In the genomic region with DNA sequence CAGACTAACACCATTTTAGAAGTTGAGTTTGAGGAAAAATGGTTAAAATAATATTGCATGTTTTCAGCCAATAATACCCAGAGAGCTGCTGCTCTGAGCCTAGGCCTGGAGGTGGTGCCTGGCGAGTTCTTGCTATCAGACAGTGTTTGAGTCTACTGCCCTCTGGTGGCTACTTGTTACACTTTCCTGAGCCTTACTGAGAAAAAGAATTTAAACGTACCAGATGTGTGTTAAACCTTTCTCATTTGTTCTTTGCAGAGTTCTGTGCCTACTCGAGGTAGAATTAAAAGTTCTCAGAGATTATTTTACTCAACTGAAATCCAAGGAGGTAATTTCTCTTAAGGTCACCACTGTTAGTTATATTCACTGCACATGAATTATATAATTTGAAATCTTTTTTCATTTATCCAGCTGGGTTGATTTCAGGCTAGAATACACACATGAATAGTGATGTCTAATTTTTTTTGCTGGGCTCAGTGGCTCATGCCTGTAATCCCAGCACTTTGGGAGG, we compare ENCODE assay signal across 8 cellular contexts. TPM values are rescaled to one million over a fixed set of nuclear protein-coding genes. Genes with fewer than 3 reads are reported as not detected.
DNase-seq lines count a peak whose midpoint lies in the region; FAIRE-seq and TF ChIP-seq lines count a peak whose summit lies in the region.

No MANE protein-coding gene starts in this region.

- H3K9me3 ChIP-seq in Loucy (ENCODE audit: insufficient read depth, low read depth, low read length): no peaks in the 10 kb centered on the region
- H3K9me3 ChIP-seq in stomach: no peaks in the 10 kb centered on the region

- peaks cover 13% of the 10 kb centered on the region; the same call in 1 of the 2 replicates for H3K36me3 ChIP-seq in Loucy (ENCODE audit: insufficient read depth, low read length)
- peaks cover 0 to 7% (median 5%) of the 10 kb centered on the region in 4 donors for H3K36me3 ChIP-seq in stomach

- no peaks in the 10 kb centered on the region for H3K27me3 ChIP-seq in Loucy (ENCODE audit: insufficient read depth, low read length, poor library complexity, severe bottlenecking)
- no peaks in the 10 kb centered on the region for H3K27me3 ChIP-seq in stomach

- no peaks in the 10 kb centered on the region for H3K9me2 ChIP-seq in Loucy (replicated peaks; ENCODE audit: low read depth, low read length)

- H3K27ac Mint-ChIP-seq in activated T-cell treated with anti-CD3 and anti-CD28 coated beads, Interleukin-2, amount 50 U/mL, for 24 hours: no peak overlapping the region
- no peak overlapping the region for H3K27ac Mint-ChIP-seq in neural crest cell (ENCODE audit: unreplicated experiment)

- TF ChIP-seq POLR2A in stomach (IDR thresholded peaks at IDR 0.05): no peak

- no peaks in the 10 kb centered on the region for H4K20me1 ChIP-seq in Loucy (ENCODE audit: insufficient read depth, low read length, poor library complexity, severe bottlenecking)

- H3K4me3 Mint-ChIP-seq in activated T-cell treated with anti-CD3 and anti-CD28 coated beads, Interleukin-2, amount 50 U/mL, for 24 hours: no peak overlapping the region
- H3K4me3 Mint-ChIP-seq in neural crest cell: no peak overlapping the region

- TF ChIP-seq CTCF in Loucy (conservative IDR thresholded peaks at IDR 0.05; ENCODE audit: low read length) (peak; percentile 96), neural crest cell (conservative IDR thresholded peaks at IDR 0.05) (peak; percentile 93), stomach (IDR thresholded peaks at IDR 0.05) (peak in 5 of 7 experiments; percentile 58 to 89 (median 87))

- peaks cover 20% of the 10 kb centered on the region for H3K36me3 Mint-ChIP-seq in activated T-cell treated with anti-CD3 and anti-CD28 coated beads, Interleukin-2, amount 50 U/mL, for 24 hours (ENCODE audit: low read depth)
- H3K36me3 Mint-ChIP-seq in neural crest cell (ENCODE audit: low read depth): no peaks in the 10 kb centered on the region

- TF ChIP-seq EP300 in stomach (IDR thresholded peaks at IDR 0.05): no peak

- no peak overlapping the region for H3K4me2 ChIP-seq in Loucy (ENCODE audit: low read depth, low read length, poor library complexity, severe bottlenecking)

- H3K4me3 ChIP-seq in Loucy (ENCODE audit: low read length, poor library complexity, severe bottlenecking): no peak overlapping the region
- H3K4me3 ChIP-seq in stomach: no peak overlapping the region

- H3K9me3 Mint-ChIP-seq in activated T-cell treated with anti-CD3 and anti-CD28 coated beads, Interleukin-2, amount 50 U/mL, for 24 hours: no peaks in the 10 kb centered on the region
- no peaks in the 10 kb centered on the region for H3K9me3 Mint-ChIP-seq in neural crest cell

- peak; percentile 75 for DNase-seq in DMS153 treated with DMSO at 0.1 percent for 48 hours (lab: John Stamatoyannopoulos, UW; ENCODE audit: unreplicated experiment)
- peak; percentile 28 for DNase-seq in GOT3 (lab: John Stamatoyannopoulos, UW)
- peak; percentile 74 for DNase-seq in RCC 7860 (ENCODE audit: low spot score)
- DNase-seq in activated T-cell treated with anti-CD3 and anti-CD28 coated beads, Interleukin-2, amount 50 U/mL, for 24 hours: peak; percentile 55
- DNase-seq in fibroblast of peridontal ligament (ENCODE audit: extremely low read depth): peak; percentile 95
- DNase-seq in neural crest cell (ENCODE audit: low read depth, low spot score): peak; percentile 73
- peak; percentile 80 for DNase-seq in stomach

- no peak overlapping the region for H3K9ac ChIP-seq in Loucy (ENCODE audit: low read depth, low read length, poor library complexity, severe bottlenecking)

- H3K4me1 ChIP-seq in Loucy (ENCODE audit: insufficient read depth, low read length, poor library complexity, severe bottlenecking): no peaks in the 10 kb centered on the region
- peaks cover 7 to 23% (median 20%) of the 10 kb centered on the region in 4 donors for H3K4me1 ChIP-seq in stomach

- H3K79me2 ChIP-seq in Loucy (ENCODE audit: insufficient read depth, low read length): no peaks in the 10 kb centered on the region

- no peaks in the 10 kb centered on the region for H3F3A ChIP-seq in Loucy (ENCODE audit: low read depth)

- no peak overlapping the region for H3K27ac ChIP-seq in stomach

- 0 to 2% (median 0%) methylated on average over 3 of the region's 3 CpGs for WGBS in stomach, 5 donors

- no peak overlapping the region for H2AFZ ChIP-seq in Loucy (ENCODE audit: low read length)

- H3K4me1 Mint-ChIP-seq in activated T-cell treated with anti-CD3 and anti-CD28 coated beads, Interleukin-2, amount 50 U/mL, for 24 hours (ENCODE audit: low read depth): peaks cover 17% of the 10 kb centered on the region
- peaks cover 5% of the 10 kb centered on the region for H3K4me1 Mint-ChIP-seq in neural crest cell

- peak; percentile 62 for FAIRE-seq in RCC 7860 (lab: Jason Lieb, UNC)

- intact Hi-C loops in stomach (cut with DNase I; ENCODE audit: low total_unique reads): loop anchor here (10.0 kb wide), 1 partner anchor 254 kb away; no protein-coding TSS in a partner anchor

- no peaks in the 10 kb centered on the region for H3K27me3 Mint-ChIP-seq in activated T-cell treated with anti-CD3 and anti-CD28 coated beads, Interleukin-2, amount 50 U/mL, for 24 hours
- H3K27me3 Mint-ChIP-seq in neural crest cell (ENCODE audit: low read depth): no peaks in the 10 kb centered on the region

RNA-seq across cellular contexts. Expression of a gene that starts 38.2 kb away (rescaled TPM):
- 5.0 and 6.9 TPM in 2 replicates for total RNA-seq in neural crest cell
- total RNA-seq in stomach: 1 to 10 TPM in 4 of 5 donors, not detected in 1; 1.3 to 3.5 (median 2.4) TPM
- polyA plus RNA-seq in stomach: 10 to 100 TPM in 1 of 3 donors, 1 to 10 TPM in 2; 7.6 to 10.5 (median 8.1) TPM

Comparison
In these comparisons a context has a peak if more than half of its experiments do, and no peak if none do; other contexts are left out.
1. DNase-seq: peak in every context shown above with its lines; median percentile 95 in fibroblast of peridontal ligament; 80 in stomach; 75 in DMS153 treated with DMSO at 0.1 percent for 48 hours; 74 in RCC 7860; 73 in neural crest cell; 55 in activated T-cell treated with anti-CD3 and anti-CD28 coated beads, Interleukin-2, amount 50 U/mL, for 24 hours; 28 in GOT3.